2 cellular contexts compared by ENCODE assay signal in genomic region chr10:131923059-131923756, GRCh38.
A peak's percentile ranks its signal among the peaks of the same experiment; 100 is the strongest.
TF ChIP-seq lines count a peak whose summit lies in the region.

No MANE protein-coding gene starts in this region.

TF ChIP-seq in WTC11, 78 proteins besides CTCF, POLR2A, EP300 and RAD21:
- TF ChIP-seq, protein P1, sequence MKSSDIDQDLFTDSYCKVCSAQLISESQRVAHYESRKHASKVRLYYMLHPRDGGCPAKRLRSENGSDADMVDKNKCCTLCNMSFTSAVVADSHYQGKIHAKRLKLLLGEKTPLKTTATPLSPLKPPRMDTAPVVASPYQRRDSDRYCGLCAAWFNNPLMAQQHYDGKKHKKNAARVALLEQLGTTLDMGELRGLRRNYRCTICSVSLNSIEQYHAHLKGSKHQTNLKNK (CRISPR knock-in tag; IDR thresholded peaks at IDR 0.05) = no peak
- TF ChIP-seq SOX15 (CRISPR knock-in tag; IDR thresholded peaks at IDR 0.05) (no peak), RORB (CRISPR knock-in tag; IDR thresholded peaks at IDR 0.05) (no peak), MYBL2 (CRISPR knock-in tag; IDR thresholded peaks at IDR 0.05) (no peak), FOXK1 (CRISPR knock-in tag; IDR thresholded peaks at IDR 0.05) (no peak), JUN (CRISPR knock-in tag; IDR thresholded peaks at IDR 0.05) (no peak), USF1 (CRISPR knock-in tag; IDR thresholded peaks at IDR 0.05) (0 out of 2 replicates have a peak, but pooled peaks have one; percentile 19), TEAD4 (CRISPR knock-in tag; IDR thresholded peaks at IDR 0.05) (no peak), NR1H2 (CRISPR knock-in tag; IDR thresholded peaks at IDR 0.05) (no peak)
- TF ChIP-seq, protein P2, sequence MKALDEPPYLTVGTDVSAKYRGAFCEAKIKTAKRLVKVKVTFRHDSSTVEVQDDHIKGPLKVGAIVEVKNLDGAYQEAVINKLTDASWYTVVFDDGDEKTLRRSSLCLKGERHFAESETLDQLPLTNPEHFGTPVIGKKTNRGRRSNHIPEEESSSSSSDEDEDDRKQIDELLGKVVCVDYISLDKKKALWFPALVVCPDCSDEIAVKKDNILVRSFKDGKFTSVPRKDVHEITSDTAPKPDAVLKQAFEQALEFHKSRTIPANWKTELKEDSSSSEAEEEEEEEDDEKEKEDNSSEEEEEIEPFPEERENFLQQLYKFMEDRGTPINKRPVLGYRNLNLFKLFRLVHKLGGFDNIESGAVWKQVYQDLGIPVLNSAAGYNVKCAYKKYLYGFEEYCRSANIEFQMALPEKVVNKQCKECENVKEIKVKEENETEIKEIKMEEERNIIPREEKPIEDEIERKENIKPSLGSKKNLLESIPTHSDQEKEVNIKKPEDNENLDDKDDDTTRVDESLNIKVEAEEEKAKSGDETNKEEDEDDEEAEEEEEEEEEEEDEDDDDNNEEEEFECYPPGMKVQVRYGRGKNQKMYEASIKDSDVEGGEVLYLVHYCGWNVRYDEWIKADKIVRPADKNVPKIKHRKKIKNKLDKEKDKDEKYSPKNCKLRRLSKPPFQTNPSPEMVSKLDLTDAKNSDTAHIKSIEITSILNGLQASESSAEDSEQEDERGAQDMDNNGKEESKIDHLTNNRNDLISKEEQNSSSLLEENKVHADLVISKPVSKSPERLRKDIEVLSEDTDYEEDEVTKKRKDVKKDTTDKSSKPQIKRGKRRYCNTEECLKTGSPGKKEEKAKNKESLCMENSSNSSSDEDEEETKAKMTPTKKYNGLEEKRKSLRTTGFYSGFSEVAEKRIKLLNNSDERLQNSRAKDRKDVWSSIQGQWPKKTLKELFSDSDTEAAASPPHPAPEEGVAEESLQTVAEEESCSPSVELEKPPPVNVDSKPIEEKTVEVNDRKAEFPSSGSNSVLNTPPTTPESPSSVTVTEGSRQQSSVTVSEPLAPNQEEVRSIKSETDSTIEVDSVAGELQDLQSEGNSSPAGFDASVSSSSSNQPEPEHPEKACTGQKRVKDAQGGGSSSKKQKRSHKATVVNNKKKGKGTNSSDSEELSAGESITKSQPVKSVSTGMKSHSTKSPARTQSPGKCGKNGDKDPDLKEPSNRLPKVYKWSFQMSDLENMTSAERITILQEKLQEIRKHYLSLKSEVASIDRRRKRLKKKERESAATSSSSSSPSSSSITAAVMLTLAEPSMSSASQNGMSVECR (CRISPR knock-in tag; IDR thresholded peaks at IDR 0.05; ENCODE audit: borderline replicate concordance) = no peak
- TF ChIP-seq, protein P3, sequence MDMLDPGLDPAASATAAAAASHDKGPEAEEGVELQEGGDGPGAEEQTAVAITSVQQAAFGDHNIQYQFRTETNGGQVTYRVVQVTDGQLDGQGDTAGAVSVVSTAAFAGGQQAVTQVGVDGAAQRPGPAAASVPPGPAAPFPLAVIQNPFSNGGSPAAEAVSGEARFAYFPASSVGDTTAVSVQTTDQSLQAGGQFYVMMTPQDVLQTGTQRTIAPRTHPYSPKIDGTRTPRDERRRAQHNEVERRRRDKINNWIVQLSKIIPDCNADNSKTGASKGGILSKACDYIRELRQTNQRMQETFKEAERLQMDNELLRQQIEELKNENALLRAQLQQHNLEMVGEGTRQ (CRISPR knock-in tag; IDR thresholded peaks at IDR 0.05) = peak; percentile 53; the same call in 1 of the 2 replicates

TF ChIP-seq in endothelial cell of umbilical vein, 7 proteins besides CTCF, POLR2A, EP300 and RAD21:
- no peak for TF ChIP-seq EZH2 (IDR thresholded peaks at IDR 0.05; ENCODE audit: borderline replicate concordance, low read depth, low read length, severe bottlenecking)
- no peak for TF ChIP-seq JUN (IDR thresholded peaks at IDR 0.05; ENCODE audit: borderline replicate concordance, insufficient read depth, insufficient read length, low read depth)
- TF ChIP-seq, protein P4, sequence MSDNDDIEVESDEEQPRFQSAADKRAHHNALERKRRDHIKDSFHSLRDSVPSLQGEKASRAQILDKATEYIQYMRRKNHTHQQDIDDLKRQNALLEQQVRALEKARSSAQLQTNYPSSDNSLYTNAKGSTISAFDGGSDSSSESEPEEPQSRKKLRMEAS (IDR thresholded peaks at IDR 0.05; ENCODE audit: insufficient read depth, insufficient read length) = no peak
- no peak for TF ChIP-seq MYC (IDR thresholded peaks at IDR 0.05; ENCODE audit: low read depth, low read length)
- no peak for TF ChIP-seq POLR2AphosphoS5 (IDR thresholded peaks at IDR 0.05; ENCODE audit: insufficient read depth, low read depth, low read length)
- no peak for TF ChIP-seq FOS (IDR thresholded peaks at IDR 0.05; ENCODE audit: borderline replicate concordance, insufficient read depth, low read length)
- no peak for TF ChIP-seq GATA2 (IDR thresholded peaks at IDR 0.05; ENCODE audit: insufficient read depth, insufficient read length, low read depth, low read length)
